Comparison of ENCODE assay signal across 18 cellular contexts in genomic region chr18:76462326-76462694, GRCh38. TPM values are rescaled to one million over a fixed set of nuclear protein-coding genes. Genes with fewer than 3 reads are reported as not detected.
DNase-seq lines count a peak whose midpoint lies in the region; ATAC-seq, FAIRE-seq and TF ChIP-seq lines count a peak whose summit lies in the region.
"Had no signal": no experiment of that assay in that cellular context is flagged by ENCODE, and none has a peak within 500 bp of the region (broad histone marks: within the 10 kb centered on the region; RNA-seq: fewer than 3 reads in every experiment).

No MANE protein-coding gene starts in this region.

- no peaks in the 10 kb centered on the region for H3K27me3 ChIP-seq in endodermal cell (ENCODE audit: control insufficient read depth, insufficient read depth, low read length, poor library complexity, severe bottlenecking)

- H3K36me3 ChIP-seq in endodermal cell (ENCODE audit: control insufficient read depth, insufficient read depth, low read length): peaks cover 12% of the 10 kb centered on the region

- no peak for TF ChIP-seq CTCF in D721Med (IDR thresholded peaks at IDR 0.05; ENCODE audit: insufficient read depth, missing control alignments)
- peak; percentile 66 for TF ChIP-seq CTCF in LNCAP (IDR thresholded peaks at IDR 0.05)
- peak; percentile 15 for TF ChIP-seq CTCF in endodermal cell (conservative IDR thresholded peaks at IDR 0.05)

- no peak overlapping the region for H3K9ac ChIP-seq in endodermal cell (ENCODE audit: extremely low read depth, low read length, poor library complexity, severe bottlenecking)
- H3K9ac ChIP-seq: KMS-11 had no signal

- no peaks in the 10 kb centered on the region for H3K9me3 Mint-ChIP-seq in endodermal cell

- peaks cover 5% of the 10 kb centered on the region for H3K4me1 ChIP-seq in endodermal cell (ENCODE audit: control insufficient read depth, insufficient read depth, low read length)

- H3K9me3 ChIP-seq in endodermal cell (ENCODE audit: control insufficient read depth, low read length): no peaks in the 10 kb centered on the region

- H3K27ac Mint-ChIP-seq in endodermal cell: no peak overlapping the region
- H3K27ac Mint-ChIP-seq: B cell had no signal

- 95 to 97% methylated on average over 7 to 12 of the region's 12 CpGs for WGBS in endodermal cell (ENCODE audit: insufficient coverage in 1 of 2, insufficient read length in 1 of 2), 2 experiments

- H3K4me1 Mint-ChIP-seq in endodermal cell: peaks cover 24% of the 10 kb centered on the region

- no peaks in the 10 kb centered on the region for H3K27me3 Mint-ChIP-seq in endodermal cell (ENCODE audit: insufficient read depth)
- H3K27me3 Mint-ChIP-seq: B cell had no signal

- H3K4me3 Mint-ChIP-seq in endodermal cell: no peak overlapping the region
- H3K4me3 Mint-ChIP-seq: B cell had no signal

- intact Hi-C loops in sciatic nerve (cut with DNase I): no loop called here

- H3K27ac ChIP-seq in endodermal cell (ENCODE audit: low read depth, low read length): no peak overlapping the region
- H3K27ac ChIP-seq: KMS-11 had no signal

- no peak for DNase-seq in D721Med (ENCODE audit: insufficient read length, low spot score)
- DNase-seq in endodermal cell: peak; percentile 59
- peak; percentile 73 for DNase-seq in sciatic nerve (ENCODE audit: low spot score)
- DNase-seq in mucosa of gallbladder (ENCODE audit: low spot score): no peak
- no peak for DNase-seq in C1 segment of cervical spinal cord (lab: John Stamatoyannopoulos, UW)
- no peak for DNase-seq in NCI-H2029 treated with DMSO at 0.1 percent for 48 hours (lab: John Stamatoyannopoulos, UW)
- DNase-seq: ACHN, DMS153, EL, NCI-H187 treated with DMSO at 0.1 percent for 48 hours, NCI-H2171 treated with DMSO at 0.1 percent for 48 hours, NCI-H774, SHP77 treated with DMSO at 0.1 percent for 48 hours had no signal

- H3K4me3 ChIP-seq in endodermal cell (ENCODE audit: low read length): no peak overlapping the region

- peaks cover 45% of the 10 kb centered on the region for H3K36me3 Mint-ChIP-seq in endodermal cell (ENCODE audit: low read depth)

- ATAC-seq in sciatic nerve: peak; percentile 75
- ATAC-seq: HCT116, Panc1 had no signal

- peak; percentile 86 for FAIRE-seq in D721Med (lab: Jason Lieb, UNC)

RNA-seq across cellular contexts. Expression of gene ZNF516, which starts 32.7 kb away (rescaled TPM):
- 10 to 100 TPM; 60.2 to 77.9 TPM for total RNA-seq in endodermal cell
- 61.3 TPM for polyA plus RNA-seq in endodermal cell (2013, experiment 1 of 2)
- polyA plus RNA-seq in endodermal cell (2013, experiment 2 of 2): 59.9 TPM
- 53.5 TPM for total RNA-seq in sciatic nerve
- 48.5 TPM for total RNA-seq in mucosa of gallbladder

Comparison
In these comparisons a context has a peak if more than half of its experiments do, and no peak if none do; other contexts are left out.
1. DNase-seq: peak in endodermal cell (single experiment) and sciatic nerve (single experiment); none in D721Med (single experiment), mucosa of gallbladder (single experiment), C1 segment of cervical spinal cord (0 of 14) and NCI-H2029 treated with DMSO at 0.1 percent for 48 hours (single experiment).